In the genomic region with DNA sequence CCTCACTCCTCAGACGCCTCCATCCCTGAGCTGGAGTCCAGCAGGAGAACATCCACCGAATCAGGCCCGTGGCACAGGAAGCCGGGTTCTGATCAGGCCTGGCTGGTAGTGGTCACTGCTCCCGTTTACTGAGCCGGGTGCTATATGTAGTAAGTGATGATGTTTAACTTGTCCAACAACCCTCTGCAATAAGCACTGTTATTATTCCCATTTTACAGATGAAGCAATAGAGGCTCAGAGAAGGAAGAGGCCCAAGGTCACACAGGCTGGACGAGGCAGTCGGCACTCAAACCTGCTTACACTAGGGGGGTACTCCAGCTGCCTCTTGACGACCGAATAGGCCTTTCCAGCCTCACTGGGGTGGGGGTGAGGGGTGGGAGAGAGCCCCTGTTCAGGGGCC, we compare ENCODE assay signal across 11 cellular contexts.
"Had no signal": no experiment of that assay in that cellular context is flagged by ENCODE, and none has a peak within 500 bp of the region (broad histone marks: within the 10 kb centered on the region; RNA-seq: fewer than 3 reads in every experiment).

No MANE protein-coding gene starts in this region.

- H3K9ac ChIP-seq: GM23248 had no signal

- H3K27ac ChIP-seq: GM23248 had no signal

- H3K4me2 ChIP-seq: GM23338 had no signal

- H3K4me3 ChIP-seq: GM23248, GM23338, HAP-1 had no signal

- H3K4me1 ChIP-seq: HAP-1 had no signal

- FAIRE-seq: H1, H54 had no signal

- H3K36me3 ChIP-seq: HAP-1 had no signal

- DNase-seq: GM23248, GOT3, H7, H9, HCEC 1CT, HFFc6 had no signal

- H3K9me3 ChIP-seq: HAP-1 had no signal

- ATAC-seq: GM23338, HCT116 had no signal

- H2AFZ ChIP-seq: GM23248, GM23338 had no signal
